Comparison of ENCODE assay signal across 19 cellular contexts in genomic region chr17:55649935-55650597, GRCh38.
DNase-seq lines count a peak whose midpoint lies in the region; ATAC-seq, FAIRE-seq and TF ChIP-seq lines count a peak whose summit lies in the region.
"Had no signal": no experiment of that assay in that cellular context is flagged by ENCODE, and none has a peak within 500 bp of the region (broad histone marks: within the 10 kb centered on the region; RNA-seq: fewer than 3 reads in every experiment).

No MANE protein-coding gene starts in this region.

- DNase-seq in GM12891 (ENCODE audit: insufficient read length, low spot score) = no peak
- DNase-seq in Karpas-422 = no peak
- DNase-seq in endodermal cell = no peak
- peak in 1 of 3 donors; percentile 49 for DNase-seq in right lobe of liver
- DNase-seq in dorsolateral prefrontal cortex = no peak
- DNase-seq in gastrocnemius medialis = no peak
- DNase-seq in kidney glomerular epithelial cell (lab: John Stamatoyannopoulos, UW) = no peak
- DNase-seq in cerebellar cortex (ENCODE audit: low spot score) = no peak
- DNase-seq: CD4-positive, CD25-positive, alpha-beta regulatory T cell; CD8-positive, alpha-beta memory T cell; COR-L47; DMS 273 treated with DMSO at 0.1 percent for 48 hours; DMS53; H9 had no signal

- H3K36me3 ChIP-seq in Karpas-422 (ENCODE audit: insufficient read depth, low read length) (no peaks in the 10 kb centered on the region), endodermal cell (ENCODE audit: control insufficient read depth, insufficient read depth, low read length) (no peaks in the 10 kb centered on the region), right lobe of liver (no peaks in the 10 kb centered on the region), gastrocnemius medialis (no peaks in the 10 kb centered on the region)
- H3K36me3 ChIP-seq: BLaER1 had no signal

- no peaks in the 10 kb centered on the region for H3K27me3 Mint-ChIP-seq in endodermal cell (ENCODE audit: insufficient read depth)

- ATAC-seq in right lobe of liver = peak; percentile 85 to 94 (median 90)
- no peak for ATAC-seq in gastrocnemius medialis

- TF ChIP-seq POLR2A in GM12891 (IDR thresholded peaks at IDR 0.05; ENCODE audit: low read depth, low read length) (no peak), right lobe of liver (IDR thresholded peaks at IDR 0.05) (no peak), gastrocnemius medialis (IDR thresholded peaks at IDR 0.05) (no peak)

- H3K4me3 ChIP-seq in Karpas-422 (ENCODE audit: low read length) = no peak overlapping the region
- H3K4me3 ChIP-seq in endodermal cell (ENCODE audit: low read length) = peak overlapping the region; percentile 38
- peak overlapping the region in 2 of 3 donors; percentile 9 to 32 for H3K4me3 ChIP-seq in right lobe of liver
- no peak overlapping the region for H3K4me3 ChIP-seq in dorsolateral prefrontal cortex
- no peak overlapping the region for H3K4me3 ChIP-seq in gastrocnemius medialis
- H3K4me3 ChIP-seq: BLaER1 had no signal

- H3K4me1 Mint-ChIP-seq in endodermal cell = peaks cover 20% of the 10 kb centered on the region
- H3K4me1 Mint-ChIP-seq: CD8-positive, alpha-beta memory T cell had no signal

- H3K9me3 ChIP-seq in Karpas-422 (ENCODE audit: low read length) = no peaks in the 10 kb centered on the region
- H3K9me3 ChIP-seq in endodermal cell (ENCODE audit: control insufficient read depth, low read length) = peaks cover 20% of the 10 kb centered on the region
- no peaks in the 10 kb centered on the region for H3K9me3 ChIP-seq in right lobe of liver
- no peaks in the 10 kb centered on the region for H3K9me3 ChIP-seq in gastrocnemius medialis
- H3K9me3 ChIP-seq: BLaER1 had no signal

- H3K79me2 ChIP-seq in Karpas-422 (ENCODE audit: low read length) = no peaks in the 10 kb centered on the region

- TF ChIP-seq CTCF in endodermal cell (conservative IDR thresholded peaks at IDR 0.05) (no peak), right lobe of liver (IDR thresholded peaks at IDR 0.05) (no peak), dorsolateral prefrontal cortex (IDR thresholded peaks at IDR 0.05 in 54 of 56, conservative IDR thresholded peaks at IDR 0.05 in 2 of 56; ENCODE audit: low read depth in 1 of 56, partially characterized antibody in 56 of 56) (no peak), gastrocnemius medialis (IDR thresholded peaks at IDR 0.05 in 4 of 5, conservative IDR thresholded peaks at IDR 0.05 in 1 of 5) (no peak)

- no peaks in the 10 kb centered on the region for H3K36me3 Mint-ChIP-seq in endodermal cell (ENCODE audit: low read depth)
- H3K36me3 Mint-ChIP-seq: CD4-positive, CD25-positive, alpha-beta regulatory T cell; CD8-positive, alpha-beta memory T cell had no signal

- peak overlapping the region; percentile 17 for H3K4me2 ChIP-seq in Karpas-422 (ENCODE audit: low read depth, low read length, poor library complexity, severe bottlenecking)
- H3K4me2 ChIP-seq: BLaER1 had no signal

- no peak overlapping the region for H3K27ac ChIP-seq in Karpas-422 (ENCODE audit: low read length)
- no peak overlapping the region for H3K27ac ChIP-seq in endodermal cell (ENCODE audit: low read depth, low read length)
- peak overlapping the region; percentile 18 to 77 (median 54) for H3K27ac ChIP-seq in right lobe of liver
- no peak overlapping the region for H3K27ac ChIP-seq in dorsolateral prefrontal cortex
- no peak overlapping the region for H3K27ac ChIP-seq in gastrocnemius medialis
- H3K27ac ChIP-seq: BLaER1 had no signal

- in situ Hi-C loops in gastrocnemius medialis (cut with MboI; ENCODE audit: low sequenced_read_pairs in 4 of 4) = loop anchor here in 1 of 4 donors (25.0 kb wide), 1 partner anchor 113 kb away; no protein-coding TSS in a partner anchor

- H3K4me1 ChIP-seq in Karpas-422 (ENCODE audit: low read length) = peaks cover 30% of the 10 kb centered on the region
- peaks cover 17% of the 10 kb centered on the region for H3K4me1 ChIP-seq in endodermal cell (ENCODE audit: control insufficient read depth, insufficient read depth, low read length)
- peaks cover 0 to 16% (median 8%) of the 10 kb centered on the region in 4 donors for H3K4me1 ChIP-seq in right lobe of liver
- no peaks in the 10 kb centered on the region for H3K4me1 ChIP-seq in gastrocnemius medialis

- intact Hi-C loops in right lobe of liver (cut with DNase I) (no loop called here), dorsolateral prefrontal cortex (cut with DNase I) (no loop called here), gastrocnemius medialis (cut with DNase I; ENCODE audit: low total_unique reads) (no loop called here)

- H2AFZ ChIP-seq in Karpas-422 (ENCODE audit: low read length) = peak overlapping the region; percentile 33; the same call in 1 of the 2 replicates

- no peak overlapping the region for H3K27ac Mint-ChIP-seq in endodermal cell
- H3K27ac Mint-ChIP-seq: CD4-positive, CD25-positive, alpha-beta regulatory T cell; CD8-positive, alpha-beta memory T cell; H9 had no signal

- no peaks in the 10 kb centered on the region for H3K9me3 Mint-ChIP-seq in endodermal cell
- H3K9me3 Mint-ChIP-seq: CD8-positive, alpha-beta memory T cell; H9 had no signal

- no peaks in the 10 kb centered on the region for H4K20me1 ChIP-seq in Karpas-422 (ENCODE audit: insufficient read depth, low read depth, low read length)
- H4K20me1 ChIP-seq: BLaER1 had no signal

- no peaks in the 10 kb centered on the region for H3K27me3 ChIP-seq in Karpas-422 (ENCODE audit: low read length)
- no peaks in the 10 kb centered on the region for H3K27me3 ChIP-seq in endodermal cell (ENCODE audit: control insufficient read depth, insufficient read depth, low read length, poor library complexity, severe bottlenecking)
- no peaks in the 10 kb centered on the region for H3K27me3 ChIP-seq in right lobe of liver
- peaks cover 0 to 12% (median 0%) of the 10 kb centered on the region in 45 donors for H3K27me3 ChIP-seq in dorsolateral prefrontal cortex
- H3K27me3 ChIP-seq in gastrocnemius medialis = peaks cover 0 to 2% (median 0%) of the 10 kb centered on the region in 3 donors
- H3K27me3 ChIP-seq: BLaER1 had no signal

- H3K9me2 ChIP-seq in Karpas-422 (replicated peaks; ENCODE audit: insufficient read depth, low read length) = no peaks in the 10 kb centered on the region

- 91 to 100% methylated on average over 1 to 2 of the region's 3 CpGs for WGBS in endodermal cell (ENCODE audit: insufficient coverage in 1 of 2, insufficient read length in 1 of 2), 2 experiments
- WGBS in right lobe of liver (ENCODE audit: insufficient coverage, low coverage, low lambda C conversion rate, missing lambda C conversion rate) = 31% methylated on average over 3 of the region's 3 CpGs

- 0 out of 2 replicates have a peak overlapping the region, but pooled peaks have one; percentile 6 for H3K9ac ChIP-seq in Karpas-422 (ENCODE audit: low read length)
- no peak overlapping the region for H3K9ac ChIP-seq in endodermal cell (ENCODE audit: extremely low read depth, low read length, poor library complexity, severe bottlenecking)
- H3K9ac ChIP-seq: BLaER1 had no signal

- FAIRE-seq in GM12891 (lab: Jason Lieb, UNC) = peak; percentile 45
- FAIRE-seq: A204.1, G401.6, GM19239, H1 had no signal

- no peak overlapping the region for H3K4me3 Mint-ChIP-seq in endodermal cell
- H3K4me3 Mint-ChIP-seq: CD4-positive, CD25-positive, alpha-beta regulatory T cell; CD8-positive, alpha-beta memory T cell; H9 had no signal

TF ChIP-seq in GM12891, 5 proteins besides CTCF, POLR2A, EP300 and RAD21:
- no peak for TF ChIP-seq POU2F2 (IDR thresholded peaks at IDR 0.05; ENCODE audit: low read depth, low read length)
- no peak for TF ChIP-seq SPI1 (IDR thresholded peaks at IDR 0.05; ENCODE audit: low read depth, low read length)
- TF ChIP-seq POLR2AphosphoS5 (IDR thresholded peaks at IDR 0.05; ENCODE audit: low read depth, low read length) = no peak
- TF ChIP-seq TAF1 (IDR thresholded peaks at IDR 0.05; ENCODE audit: low read depth, low read length) = no peak
- TF ChIP-seq PAX5 (IDR thresholded peaks at IDR 0.05; ENCODE audit: insufficient read depth, low read length, severe bottlenecking) = no peak

Comparison
In these comparisons a context has a peak if more than half of its experiments do, and no peak if none do; other contexts are left out.
1. H3K27ac ChIP-seq: peak in right lobe of liver (3 of 3); none in Karpas-422 (single experiment), endodermal cell (single experiment), dorsolateral prefrontal cortex (0 of 59) and gastrocnemius medialis (0 of 4).
2. H3K4me3 ChIP-seq: peak in endodermal cell (single experiment) and right lobe of liver (2 of 3); none in Karpas-422 (single experiment), dorsolateral prefrontal cortex (0 of 59) and gastrocnemius medialis (0 of 4).
3. ATAC-seq: peak in right lobe of liver (4 of 4); none in gastrocnemius medialis (0 of 2).